In genomic region chr19:38402623-38402966, GRCh38 we compare ENCODE assay signal across 8 cellular contexts. TPM values are rescaled to one million over a fixed set of nuclear protein-coding genes. Genes with fewer than 3 reads are reported as not detected.
DNase-seq lines count a peak whose midpoint lies in the region; ATAC-seq, FAIRE-seq and TF ChIP-seq lines count a peak whose summit lies in the region.

No MANE protein-coding gene starts in this region.

- H3K27ac Mint-ChIP-seq in activated T-cell treated with anti-CD3 and anti-CD28 coated beads, Interleukin-2, amount 50 U/mL, for 72 hours, result no peak overlapping the region
- peak overlapping the region; percentile 91 for H3K27ac Mint-ChIP-seq in activated CD4-positive, alpha-beta memory T cell treated with anti-CD3 and anti-CD28 coated beads for 36 hours

- H3K4me1 Mint-ChIP-seq in activated T-cell treated with anti-CD3 and anti-CD28 coated beads, Interleukin-2, amount 50 U/mL, for 72 hours (ENCODE audit: low read depth), result peaks cover 16% of the 10 kb centered on the region
- H3K4me1 Mint-ChIP-seq in activated CD4-positive, alpha-beta memory T cell treated with anti-CD3 and anti-CD28 coated beads for 36 hours (ENCODE audit: low read depth), result peaks cover 20% of the 10 kb centered on the region

- H3K9me3 Mint-ChIP-seq in activated T-cell treated with anti-CD3 and anti-CD28 coated beads, Interleukin-2, amount 50 U/mL, for 72 hours, result no peaks in the 10 kb centered on the region
- no peaks in the 10 kb centered on the region for H3K9me3 Mint-ChIP-seq in activated CD4-positive, alpha-beta memory T cell treated with anti-CD3 and anti-CD28 coated beads for 36 hours

- no peak for TF ChIP-seq POLR2A in transverse colon (IDR thresholded peaks at IDR 0.05)

- intact Hi-C loops in activated CD4-positive, alpha-beta memory T cell treated with anti-CD3 and anti-CD28 coated beads for 36 hours (cut with micrococcal nuclease), result loop anchor here (1.0 to 10.0 kb wide), 8 partner anchors 28 to 450 kb away; partner anchors contain the start of genes EIF3K, MAP4K1 and PSMD8
- intact Hi-C loops in transverse colon (cut with DNase I; ENCODE audit: low total_unique reads), result loop anchor here (10.0 kb wide), 1 partner anchor 232 kb away; no protein-coding TSS in a partner anchor

- H3K36me3 Mint-ChIP-seq in activated T-cell treated with anti-CD3 and anti-CD28 coated beads, Interleukin-2, amount 50 U/mL, for 72 hours (ENCODE audit: insufficient read depth in 2 of 2), result peaks cover 0 to 10% of the 10 kb centered on the region in 2 donors
- H3K36me3 Mint-ChIP-seq in activated CD4-positive, alpha-beta memory T cell treated with anti-CD3 and anti-CD28 coated beads for 36 hours, result peaks cover 13% of the 10 kb centered on the region

- WGBS in transverse colon (ENCODE audit: low coverage in 1 of 2), 2 donors, result 4% methylated on average over 18 of the region's 18 CpGs; no CpG with 5 or more reads in 1 of the 2 donors

- ATAC-seq in activated T-cell treated with anti-CD3 and anti-CD28 coated beads, Interleukin-2, amount 50 U/mL, for 72 hours (replicated peaks in 1 of 2), result peak; percentile 1 to 2
- ATAC-seq in GM19397 (IDR thresholded peaks at IDR 0.05; ENCODE audit: unreplicated experiment), result no peak

- no peaks in the 10 kb centered on the region for H3K79me2 ChIP-seq in keratinocyte (ENCODE audit: control insufficient read depth, insufficient read depth, low read length)

- H3K4me1 ChIP-seq in keratinocyte (ENCODE audit: control insufficient read depth, extremely low read depth, insufficient read depth, low read length) (peaks cover 4% of the 10 kb centered on the region), transverse colon (peaks cover 0 to 20% (median 7%) of the 10 kb centered on the region in 4 donors)

- H3K9ac ChIP-seq in keratinocyte (ENCODE audit: control insufficient read depth, extremely low read depth, insufficient read depth, low read length), result no peak overlapping the region

- H2AFZ ChIP-seq in keratinocyte (ENCODE audit: control insufficient read depth, low read length), result peak overlapping the region; percentile 78

- H3K27ac ChIP-seq in keratinocyte (ENCODE audit: control insufficient read depth, insufficient read depth, low read length) (no peak overlapping the region), transverse colon (peak overlapping the region; percentile 18 to 90 (median 63))

- H3K36me3 ChIP-seq in keratinocyte (ENCODE audit: control insufficient read depth in 2 of 2, extremely low read depth in 1 of 2, insufficient read depth in 2 of 2, low read length in 2 of 2) (peaks cover 0 to 4% of the 10 kb centered on the region in 2 experiments), transverse colon (peaks cover 0 to 11% (median 4%) of the 10 kb centered on the region in 4 donors)

- no peak for TF ChIP-seq EP300 in transverse colon (IDR thresholded peaks at IDR 0.05; ENCODE audit: low read depth)

- H4K20me1 ChIP-seq in keratinocyte (ENCODE audit: control insufficient read depth, extremely low read depth, insufficient read depth, low read length), result no peaks in the 10 kb centered on the region

- in situ Hi-C loops in transverse colon (cut with MboI; ENCODE audit: low pct_ligation_motif_present in 1 of 4, low pct_unique_long_range_greater_than_20kb in 1 of 4, low sequenced_read_pairs in 3 of 4), result loop anchor here in 3 of 4 donors (10.0 to 25.0 kb wide), 4 partner anchors 210 to 560 kb away; partner anchors contain the start of genes MRPS12 (in 2 of the 3), SARS2 (in 2 of the 3), EIF3K (in 1 of the 3) and MAP4K1 (in 1 of the 3)

- H3K9me3 ChIP-seq in keratinocyte (ENCODE audit: control insufficient read depth, low read depth, low read length) (no peaks in the 10 kb centered on the region), transverse colon (no peaks in the 10 kb centered on the region)

- peak overlapping the region; percentile 84 to 96 for H3K4me3 Mint-ChIP-seq in activated T-cell treated with anti-CD3 and anti-CD28 coated beads, Interleukin-2, amount 50 U/mL, for 72 hours
- peak overlapping the region; percentile 86 for H3K4me3 Mint-ChIP-seq in activated CD4-positive, alpha-beta memory T cell treated with anti-CD3 and anti-CD28 coated beads for 36 hours

- CTCF ChIA-PET in activated CD4-positive, alpha-beta memory T cell treated with anti-CD3 and anti-CD28 coated beads for 36 hours (lab: Charles Lee), result interaction anchor here (0.6 to 3.3 kb wide), 66 partner anchors 8 to 551 kb away, joined by 3 to 50 read pairs (median 5); partner anchors contain the start of genes ACTN4, CATSPERG, EIF3K and GGN

- POLR2A ChIA-PET in activated CD4-positive, alpha-beta memory T cell treated with anti-CD3 and anti-CD28 coated beads for 36 hours (lab: Charles Lee), result interaction anchor here (0.6 to 1.7 kb wide), 10 partner anchors 15 to 835 kb away, joined by 3 to 9 read pairs (median 4); partner anchors contain the start of genes EIF3K, MAP4K1 and PSMD8

- peaks cover 15% of the 10 kb centered on the region for H3K27me3 Mint-ChIP-seq in activated T-cell treated with anti-CD3 and anti-CD28 coated beads, Interleukin-2, amount 50 U/mL, for 72 hours (ENCODE audit: low read depth)
- H3K27me3 Mint-ChIP-seq in activated CD4-positive, alpha-beta memory T cell treated with anti-CD3 and anti-CD28 coated beads for 36 hours, result no peaks in the 10 kb centered on the region

- H3K4me2 ChIP-seq in keratinocyte (ENCODE audit: control insufficient read depth, extremely low read depth, insufficient read depth, low read depth, low read length), result peak overlapping the region; percentile 91

- H3K27me3 ChIP-seq in keratinocyte (ENCODE audit: control insufficient read depth, extremely low read depth, insufficient read depth, low read length), result no peaks in the 10 kb centered on the region
- H3K27me3 ChIP-seq in transverse colon, result peaks cover 41% of the 10 kb centered on the region

- H3K9me1 ChIP-seq in keratinocyte (ENCODE audit: control insufficient read depth, extremely low read depth, insufficient read depth, low read length), result no peaks in the 10 kb centered on the region

- dilution Hi-C loops in keratinocyte (cut with MboI; ENCODE audit: extremely low pct_ligation_motif_present, low sequenced_read_pairs), result no loop called here

- TF ChIP-seq CTCF in keratinocyte (optimal IDR thresholded peaks at IDR 0.05 in 1 of 3, IDR thresholded peaks at IDR 0.05 in 1 of 3, conservative IDR thresholded peaks at IDR 0.05 in 1 of 3; ENCODE audit: extremely low read depth in 1 of 3, insufficient read depth in 2 of 3, low read length in 3 of 3) (no peak), transverse colon (IDR thresholded peaks at IDR 0.05) (no peak)

- no peak for DNase-seq in activated T-cell treated with anti-CD3 and anti-CD28 coated beads, Interleukin-2, amount 50 U/mL, for 72 hours
- DNase-seq in activated T-cell treated with anti-CD3 and anti-CD28 coated beads, Interleukin-2, amount 50 U/mL, for 1 hour, result no peak
- no peak for DNase-seq in activated CD4-positive, alpha-beta memory T cell treated with anti-CD3 and anti-CD28 coated beads for 36 hours
- DNase-seq in keratinocyte (ENCODE audit: low read depth, low spot score) (no peak), transverse colon (no peak), NCI-H2171 (lab: John Stamatoyannopoulos, UW) (no peak), CD1c-positive myeloid dendritic cell (ENCODE audit: extremely low spot score) (no peak)

- H3K4me3 ChIP-seq in keratinocyte (ENCODE audit: control insufficient read depth in 2 of 3, extremely low read depth in 1 of 3, insufficient read depth in 2 of 3, low read depth in 1 of 3, low read length in 3 of 3) (peak overlapping the region; percentile 21 to 70 (median 49)), transverse colon (peak overlapping the region in 3 of 4 donors; percentile 22 to 95 (median 86))

- FAIRE-seq in keratinocyte (lab: Jason Lieb, UNC), result no peak

RNA-seq across cellular contexts. Expression of gene FAM98C, which starts 0.3 kb away (rescaled TPM):
- total RNA-seq in activated T-cell treated with anti-CD3 and anti-CD28 coated beads, Interleukin-2, amount 50 U/mL, for 72 hours, result 10 to 100 TPM; 41.0 to 45.1 TPM
- total RNA-seq in activated CD4-positive, alpha-beta memory T cell treated with anti-CD3 and anti-CD28 coated beads for 36 hours, result 10 to 100 TPM; 29.8 to 31.9 TPM
- 4.5 to 9.5 TPM (median 5.8 TPM) in 3 replicates for polyA plus RNA-seq in keratinocyte
- 2.0 TPM for polyA plus RNA-seq in keratinocyte (2011; ENCODE audit: low read depth)
- polyA plus RNA-seq in keratinocyte (2011; cell fraction: cytosol; rRNA removed), result 2.7 and 8.1 TPM in 2 replicates
- polyA plus RNA-seq in keratinocyte (2011; cell fraction: nucleus; rRNA removed), result 9.7 and 12.4 TPM in 2 replicates
- 8.2 and 10.2 TPM in 2 replicates for polyA plus RNA-seq in keratinocyte (2012; ENCODE audit: low replicate concordance)
- polyA minus RNA-seq in keratinocyte, result 2.3 to 6.9 TPM (median 4.2 TPM) in 3 replicates
- 9.0 TPM for polyA minus RNA-seq in keratinocyte (2011; cell fraction: cytosol; rRNA and poly(A)+ RNA removed)
- polyA minus RNA-seq in keratinocyte (2011; cell fraction: nucleus; rRNA and poly(A)+ RNA removed), result 1.5 and 3.4 TPM in 2 replicates
- 100 to 1,000 TPM in 1 of 4 donors, 10 to 100 TPM in 3; 34.0 to 102 (median 41.2) TPM for total RNA-seq in transverse colon

RNA-seq across cellular contexts. Expression of gene SPRED3, which starts 14.1 kb away (rescaled TPM):
- total RNA-seq in activated T-cell treated with anti-CD3 and anti-CD28 coated beads, Interleukin-2, amount 50 U/mL, for 72 hours, result 1 to 10 TPM; 1.7 to 4.2 TPM
- total RNA-seq in activated CD4-positive, alpha-beta memory T cell treated with anti-CD3 and anti-CD28 coated beads for 36 hours, result 1 to 10 TPM; 5.5 to 6.0 TPM
- 2.0 to 2.6 TPM (median 2.1 TPM) in 3 replicates for polyA plus RNA-seq in keratinocyte
- 0.29 TPM for polyA plus RNA-seq in keratinocyte (2011; ENCODE audit: low read depth)
- polyA plus RNA-seq in keratinocyte (2011; cell fraction: cytosol; rRNA removed), result 2.2 and 2.4 TPM in 2 replicates
- 9.5 and 11.3 TPM in 2 replicates for polyA plus RNA-seq in keratinocyte (2011; cell fraction: nucleus; rRNA removed)
- polyA plus RNA-seq in keratinocyte (2012; ENCODE audit: low replicate concordance), result 1.7 and 3.0 TPM in 2 replicates
- 1.4 to 6.3 TPM (median 2.3 TPM) in 3 replicates for polyA minus RNA-seq in keratinocyte
- polyA minus RNA-seq in keratinocyte (2011; cell fraction: cytosol; rRNA and poly(A)+ RNA removed), result 3.1 TPM
- 3.4 and 3.7 TPM in 2 replicates for polyA minus RNA-seq in keratinocyte (2011; cell fraction: nucleus; rRNA and poly(A)+ RNA removed)
- 1 to 10 TPM in 1 of 4 donors, under 1 TPM in 2, not detected in 1; 0.14 to 3.0 (median 0.48) TPM for total RNA-seq in transverse colon

RNA-seq across cellular contexts. Expression of gene GGN, which starts 14.8 kb away (rescaled TPM):
- 1 to 10 TPM in 1 of 2 donors, under 1 TPM in 1; 0.43 to 1.4 TPM for total RNA-seq in activated T-cell treated with anti-CD3 and anti-CD28 coated beads, Interleukin-2, amount 50 U/mL, for 72 hours
- total RNA-seq in activated CD4-positive, alpha-beta memory T cell treated with anti-CD3 and anti-CD28 coated beads for 36 hours, result 1 to 10 TPM in 1 of 2 experiments, under 1 TPM in 1; 0.41 to 1.2 TPM
- polyA plus RNA-seq in keratinocyte, result 0.07 to 0.22 TPM in 2 of 3 replicates, not detected in the other
- polyA plus RNA-seq in keratinocyte (2011; ENCODE audit: low read depth), result not detected
- 0.02 and 0.45 TPM in 2 replicates for polyA plus RNA-seq in keratinocyte (2011; cell fraction: cytosol; rRNA removed)
- polyA plus RNA-seq in keratinocyte (2011; cell fraction: nucleus; rRNA removed), result 0.10 and 0.19 TPM in 2 replicates
- polyA plus RNA-seq in keratinocyte (2012; ENCODE audit: low replicate concordance), result 0.74 and 1.1 TPM in 2 replicates
- polyA minus RNA-seq in keratinocyte, result not detected in 3 replicates
- polyA minus RNA-seq in keratinocyte (2011; cell fraction: cytosol; rRNA and poly(A)+ RNA removed), result not detected
- not detected in 2 replicates for polyA minus RNA-seq in keratinocyte (2011; cell fraction: nucleus; rRNA and poly(A)+ RNA removed)
- total RNA-seq in transverse colon, result not detected

RNA-seq across cellular contexts. Expression of gene RASGRP4, which starts 23.4 kb away (rescaled TPM):
- total RNA-seq in activated T-cell treated with anti-CD3 and anti-CD28 coated beads, Interleukin-2, amount 50 U/mL, for 72 hours, result 10 to 100 TPM; 10.1 to 11.3 TPM
- 1 to 10 TPM; 7.4 to 8.3 TPM for total RNA-seq in activated CD4-positive, alpha-beta memory T cell treated with anti-CD3 and anti-CD28 coated beads for 36 hours
- polyA plus RNA-seq in keratinocyte, result not detected in 3 replicates
- not detected for polyA plus RNA-seq in keratinocyte (2011; ENCODE audit: low read depth)
- not detected in 2 replicates for polyA plus RNA-seq in keratinocyte (2011; cell fraction: cytosol; rRNA removed)
- not detected in 2 replicates for polyA plus RNA-seq in keratinocyte (2011; cell fraction: nucleus; rRNA removed)
- 0.17 TPM in 1 of 2 replicates, not detected in the other for polyA plus RNA-seq in keratinocyte (2012; ENCODE audit: low replicate concordance)
- not detected in 3 replicates for polyA minus RNA-seq in keratinocyte
- not detected for polyA minus RNA-seq in keratinocyte (2011; cell fraction: cytosol; rRNA and poly(A)+ RNA removed)
- not detected in 2 replicates for polyA minus RNA-seq in keratinocyte (2011; cell fraction: nucleus; rRNA and poly(A)+ RNA removed)
- total RNA-seq in transverse colon, result 10 to 100 TPM in 1 of 4 donors, 1 to 10 TPM in 2, not detected in 1; 1.5 to 19.8 (median 1.7) TPM

RNA-seq across cellular contexts. Expression of gene PSMD8, which starts 28.2 kb away (rescaled TPM):
- 100 to 1,000 TPM; 136 to 168 TPM for total RNA-seq in activated T-cell treated with anti-CD3 and anti-CD28 coated beads, Interleukin-2, amount 50 U/mL, for 72 hours
- 100 to 1,000 TPM; 214 to 224 TPM for total RNA-seq in activated CD4-positive, alpha-beta memory T cell treated with anti-CD3 and anti-CD28 coated beads for 36 hours
- polyA plus RNA-seq in keratinocyte, result 346 to 528 TPM (median 350 TPM) in 3 replicates
- polyA plus RNA-seq in keratinocyte (2011; ENCODE audit: low read depth), result 76.8 TPM
- 357 and 365 TPM in 2 replicates for polyA plus RNA-seq in keratinocyte (2011; cell fraction: cytosol; rRNA removed)
- polyA plus RNA-seq in keratinocyte (2011; cell fraction: nucleus; rRNA removed), result 215 and 228 TPM in 2 replicates
- 250 and 304 TPM in 2 replicates for polyA plus RNA-seq in keratinocyte (2012; ENCODE audit: low replicate concordance)
- 251 to 377 TPM (median 251 TPM) in 3 replicates for polyA minus RNA-seq in keratinocyte
- 190 TPM for polyA minus RNA-seq in keratinocyte (2011; cell fraction: cytosol; rRNA and poly(A)+ RNA removed)
- polyA minus RNA-seq in keratinocyte (2011; cell fraction: nucleus; rRNA and poly(A)+ RNA removed), result 80.1 and 90.7 TPM in 2 replicates
- total RNA-seq in transverse colon, result 100 to 1,000 TPM in 1 of 4 donors, 10 to 100 TPM in 3; 28.1 to 171 (median 78.5) TPM
